2 cellular contexts compared by ENCODE assay signal in the genomic region with DNA sequence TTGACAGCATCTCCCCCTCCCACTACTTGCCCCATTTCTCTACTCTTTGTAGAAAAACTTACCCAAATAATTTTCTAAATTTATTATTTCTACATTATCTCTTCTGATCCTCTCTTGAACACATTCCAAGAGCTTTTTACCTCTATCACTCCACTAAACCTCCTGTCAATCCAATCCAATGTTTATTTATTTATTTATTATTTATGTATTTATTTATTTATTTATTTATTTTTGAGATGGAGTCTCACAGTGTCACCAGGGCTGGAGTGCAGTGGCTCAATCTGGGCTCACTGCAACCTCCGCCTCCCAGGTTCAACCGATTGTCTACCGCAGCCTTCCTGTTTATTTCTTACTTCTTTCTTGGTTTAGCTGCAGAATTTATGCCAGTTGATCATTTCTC.
TF ChIP-seq lines count a peak whose summit lies in the region.

No MANE protein-coding gene starts in this region.

TF ChIP-seq in A549, 52 proteins besides CTCF, POLR2A, EP300 and RAD21 (continued from another document):
- TF ChIP-seq, protein P1, sequence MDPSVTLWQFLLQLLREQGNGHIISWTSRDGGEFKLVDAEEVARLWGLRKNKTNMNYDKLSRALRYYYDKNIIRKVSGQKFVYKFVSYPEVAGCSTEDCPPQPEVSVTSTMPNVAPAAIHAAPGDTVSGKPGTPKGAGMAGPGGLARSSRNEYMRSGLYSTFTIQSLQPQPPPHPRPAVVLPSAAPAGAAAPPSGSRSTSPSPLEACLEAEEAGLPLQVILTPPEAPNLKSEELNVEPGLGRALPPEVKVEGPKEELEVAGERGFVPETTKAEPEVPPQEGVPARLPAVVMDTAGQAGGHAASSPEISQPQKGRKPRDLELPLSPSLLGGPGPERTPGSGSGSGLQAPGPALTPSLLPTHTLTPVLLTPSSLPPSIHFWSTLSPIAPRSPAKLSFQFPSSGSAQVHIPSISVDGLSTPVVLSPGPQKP (IDR thresholded peaks at IDR 0.05; ENCODE audit: low read depth, low read length), result no peak
- TF ChIP-seq, protein P2, sequence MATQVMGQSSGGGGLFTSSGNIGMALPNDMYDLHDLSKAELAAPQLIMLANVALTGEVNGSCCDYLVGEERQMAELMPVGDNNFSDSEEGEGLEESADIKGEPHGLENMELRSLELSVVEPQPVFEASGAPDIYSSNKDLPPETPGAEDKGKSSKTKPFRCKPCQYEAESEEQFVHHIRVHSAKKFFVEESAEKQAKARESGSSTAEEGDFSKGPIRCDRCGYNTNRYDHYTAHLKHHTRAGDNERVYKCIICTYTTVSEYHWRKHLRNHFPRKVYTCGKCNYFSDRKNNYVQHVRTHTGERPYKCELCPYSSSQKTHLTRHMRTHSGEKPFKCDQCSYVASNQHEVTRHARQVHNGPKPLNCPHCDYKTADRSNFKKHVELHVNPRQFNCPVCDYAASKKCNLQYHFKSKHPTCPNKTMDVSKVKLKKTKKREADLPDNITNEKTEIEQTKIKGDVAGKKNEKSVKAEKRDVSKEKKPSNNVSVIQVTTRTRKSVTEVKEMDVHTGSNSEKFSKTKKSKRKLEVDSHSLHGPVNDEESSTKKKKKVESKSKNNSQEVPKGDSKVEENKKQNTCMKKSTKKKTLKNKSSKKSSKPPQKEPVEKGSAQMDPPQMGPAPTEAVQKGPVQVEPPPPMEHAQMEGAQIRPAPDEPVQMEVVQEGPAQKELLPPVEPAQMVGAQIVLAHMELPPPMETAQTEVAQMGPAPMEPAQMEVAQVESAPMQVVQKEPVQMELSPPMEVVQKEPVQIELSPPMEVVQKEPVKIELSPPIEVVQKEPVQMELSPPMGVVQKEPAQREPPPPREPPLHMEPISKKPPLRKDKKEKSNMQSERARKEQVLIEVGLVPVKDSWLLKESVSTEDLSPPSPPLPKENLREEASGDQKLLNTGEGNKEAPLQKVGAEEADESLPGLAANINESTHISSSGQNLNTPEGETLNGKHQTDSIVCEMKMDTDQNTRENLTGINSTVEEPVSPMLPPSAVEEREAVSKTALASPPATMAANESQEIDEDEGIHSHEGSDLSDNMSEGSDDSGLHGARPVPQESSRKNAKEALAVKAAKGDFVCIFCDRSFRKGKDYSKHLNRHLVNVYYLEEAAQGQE (IDR thresholded peaks at IDR 0.05), result no peak
- TF ChIP-seq, protein P3, sequence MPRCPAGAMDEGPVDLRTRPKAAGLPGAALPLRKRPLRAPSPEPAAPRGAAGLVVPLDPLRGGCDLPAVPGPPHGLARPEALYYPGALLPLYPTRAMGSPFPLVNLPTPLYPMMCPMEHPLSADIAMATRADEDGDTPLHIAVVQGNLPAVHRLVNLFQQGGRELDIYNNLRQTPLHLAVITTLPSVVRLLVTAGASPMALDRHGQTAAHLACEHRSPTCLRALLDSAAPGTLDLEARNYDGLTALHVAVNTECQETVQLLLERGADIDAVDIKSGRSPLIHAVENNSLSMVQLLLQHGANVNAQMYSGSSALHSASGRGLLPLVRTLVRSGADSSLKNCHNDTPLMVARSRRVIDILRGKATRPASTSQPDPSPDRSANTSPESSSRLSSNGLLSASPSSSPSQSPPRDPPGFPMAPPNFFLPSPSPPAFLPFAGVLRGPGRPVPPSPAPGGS (IDR thresholded peaks at IDR 0.05), result no peak

TF ChIP-seq in HEK293, 187 proteins besides CTCF, POLR2A, EP300 and RAD21 (continued from another document and continues in another):
- TF ChIP-seq, protein P4, sequence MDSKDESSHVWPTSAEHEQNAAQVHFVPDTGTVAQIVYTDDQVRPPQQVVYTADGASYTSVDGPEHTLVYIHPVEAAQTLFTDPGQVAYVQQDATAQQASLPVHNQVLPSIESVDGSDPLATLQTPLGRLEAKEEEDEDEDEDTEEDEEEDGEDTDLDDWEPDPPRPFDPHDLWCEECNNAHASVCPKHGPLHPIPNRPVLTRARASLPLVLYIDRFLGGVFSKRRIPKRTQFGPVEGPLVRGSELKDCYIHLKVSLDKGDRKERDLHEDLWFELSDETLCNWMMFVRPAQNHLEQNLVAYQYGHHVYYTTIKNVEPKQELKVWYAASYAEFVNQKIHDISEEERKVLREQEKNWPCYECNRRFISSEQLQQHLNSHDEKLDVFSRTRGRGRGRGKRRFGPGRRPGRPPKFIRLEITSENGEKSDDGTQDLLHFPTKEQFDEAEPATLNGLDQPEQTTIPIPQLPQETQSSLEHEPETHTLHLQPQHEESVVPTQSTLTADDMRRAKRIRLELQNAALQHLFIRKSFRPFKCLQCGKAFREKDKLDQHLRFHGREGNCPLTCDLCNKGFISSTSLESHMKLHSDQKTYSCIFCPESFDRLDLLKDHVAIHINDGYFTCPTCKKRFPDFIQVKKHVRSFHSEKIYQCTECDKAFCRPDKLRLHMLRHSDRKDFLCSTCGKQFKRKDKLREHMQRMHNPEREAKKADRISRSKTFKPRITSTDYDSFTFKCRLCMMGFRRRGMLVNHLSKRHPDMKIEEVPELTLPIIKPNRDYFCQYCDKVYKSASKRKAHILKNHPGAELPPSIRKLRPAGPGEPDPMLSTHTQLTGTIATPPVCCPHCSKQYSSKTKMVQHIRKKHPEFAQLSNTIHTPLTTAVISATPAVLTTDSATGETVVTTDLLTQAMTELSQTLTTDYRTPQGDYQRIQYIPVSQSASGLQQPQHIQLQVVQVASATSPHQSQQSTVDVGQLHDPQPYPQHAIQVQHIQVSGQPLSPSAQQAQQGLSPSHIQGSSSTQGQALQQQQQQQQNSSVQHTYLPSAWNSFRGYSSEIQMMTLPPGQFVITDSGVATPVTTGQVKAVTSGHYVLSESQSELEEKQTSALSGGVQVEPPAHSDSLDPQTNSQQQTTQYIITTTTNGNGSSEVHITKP (tag by site-specific recombination; IDR thresholded peaks at IDR 0.05), result no peak
- TF ChIP-seq ZNF211 (tag by site-specific recombination; IDR thresholded peaks at IDR 0.05; ENCODE audit: low read depth) (no peak), ZBTB8A (tag by site-specific recombination; IDR thresholded peaks at IDR 0.05) (peak; percentile 75), MZF1 (tag by site-specific recombination; IDR thresholded peaks at IDR 0.05; ENCODE audit: borderline replicate concordance) (peak; percentile 23; the same call in 1 of the 2 replicates), GLIS2 (tag by site-specific recombination; IDR thresholded peaks at IDR 0.05) (no peak), ZNF555 (tag by site-specific recombination; conservative IDR thresholded peaks at IDR 0.05) (peak; percentile 85), ZNF510 (tag by site-specific recombination; IDR thresholded peaks at IDR 0.05; ENCODE audit: insufficient replicate concordance) (peak; percentile 76), ZNF529 (tag by site-specific recombination; IDR thresholded peaks at IDR 0.05; ENCODE audit: insufficient replicate concordance) (peak; percentile 34), ZNF274 (IDR thresholded peaks at IDR 0.05; ENCODE audit: low read length) (no peak), ZNF274 (tag by site-specific recombination; IDR thresholded peaks at IDR 0.05; ENCODE audit: borderline replicate concordance) (no peak), ZNF140 (tag by site-specific recombination; IDR thresholded peaks at IDR 0.05) (peak; percentile 96; the same call in 1 of the 2 replicates), FEZF1 (tag by site-specific recombination; IDR thresholded peaks at IDR 0.05) (no peak), ZBTB21 (tag by site-specific recombination; IDR thresholded peaks at IDR 0.05) (0 out of 2 replicates have a peak, but pooled peaks have one; percentile 49), ZNF311 (tag by site-specific recombination; IDR thresholded peaks at IDR 0.05; ENCODE audit: borderline replicate concordance) (no peak), MEIS1 (CRISPR knock-in tag; IDR thresholded peaks at IDR 0.05; ENCODE audit: borderline replicate concordance) (no peak), ZNF19 (tag by site-specific recombination; IDR thresholded peaks at IDR 0.05; ENCODE audit: low read depth) (0 out of 2 replicates have a peak, but pooled peaks have one; percentile 37), ZNF433 (tag by site-specific recombination; IDR thresholded peaks at IDR 0.05; ENCODE audit: low read depth) (peak; percentile 91), ZBTB7A (tag by site-specific recombination; IDR thresholded peaks at IDR 0.05; ENCODE audit: low read depth) (no peak), ZNF791 (tag by site-specific recombination; IDR thresholded peaks at IDR 0.05) (0 out of 2 replicates have a peak, but pooled peaks have one; percentile 25), ZNF707 (tag by site-specific recombination; IDR thresholded peaks at IDR 0.05) (no peak), ZNF76 (tag by site-specific recombination; IDR thresholded peaks at IDR 0.05; ENCODE audit: borderline replicate concordance, low read depth) (no peak), ZSCAN30 (tag by site-specific recombination; IDR thresholded peaks at IDR 0.05) (no peak), ZNF629 (tag by site-specific recombination; IDR thresholded peaks at IDR 0.05) (0 out of 2 replicates have a peak, but pooled peaks have one; percentile 13), RBAK (tag by site-specific recombination; IDR thresholded peaks at IDR 0.05) (no peak), ZNF426 (tag by site-specific recombination; IDR thresholded peaks at IDR 0.05) (peak; percentile 88), ZNF560 (tag by site-specific recombination; IDR thresholded peaks at IDR 0.05; ENCODE audit: borderline replicate concordance) (0 out of 2 replicates have a peak, but pooled peaks have one; percentile 25), BCL11B (tag by site-specific recombination; IDR thresholded peaks at IDR 0.05; ENCODE audit: low read depth) (no peak), ZNF626 (tag by site-specific recombination; IDR thresholded peaks at IDR 0.05) (no peak), ZNF221 (tag by site-specific recombination; IDR thresholded peaks at IDR 0.05; ENCODE audit: borderline replicate concordance) (no peak), ZNF341 (tag by site-specific recombination; IDR thresholded peaks at IDR 0.05; ENCODE audit: low read depth) (peak; percentile 22; the same call in 1 of the 2 replicates)
- TF ChIP-seq, protein P2 (tag by site-specific recombination; IDR thresholded peaks at IDR 0.05), result peak; percentile 78; the same call in 1 of the 2 replicates
- TF ChIP-seq, protein P5, sequence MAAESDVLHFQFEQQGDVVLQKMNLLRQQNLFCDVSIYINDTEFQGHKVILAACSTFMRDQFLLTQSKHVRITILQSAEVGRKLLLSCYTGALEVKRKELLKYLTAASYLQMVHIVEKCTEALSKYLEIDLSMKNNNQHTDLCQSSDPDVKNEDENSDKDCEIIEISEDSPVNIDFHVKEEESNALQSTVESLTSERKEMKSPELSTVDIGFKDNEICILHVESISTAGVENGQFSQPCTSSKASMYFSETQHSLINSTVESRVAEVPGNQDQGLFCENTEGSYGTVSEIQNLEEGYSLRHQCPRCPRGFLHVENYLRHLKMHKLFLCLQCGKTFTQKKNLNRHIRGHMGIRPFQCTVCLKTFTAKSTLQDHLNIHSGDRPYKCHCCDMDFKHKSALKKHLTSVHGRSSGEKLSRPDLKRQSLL (tag by site-specific recombination; IDR thresholded peaks at IDR 0.05), result no peak
- TF ChIP-seq, protein P6, sequence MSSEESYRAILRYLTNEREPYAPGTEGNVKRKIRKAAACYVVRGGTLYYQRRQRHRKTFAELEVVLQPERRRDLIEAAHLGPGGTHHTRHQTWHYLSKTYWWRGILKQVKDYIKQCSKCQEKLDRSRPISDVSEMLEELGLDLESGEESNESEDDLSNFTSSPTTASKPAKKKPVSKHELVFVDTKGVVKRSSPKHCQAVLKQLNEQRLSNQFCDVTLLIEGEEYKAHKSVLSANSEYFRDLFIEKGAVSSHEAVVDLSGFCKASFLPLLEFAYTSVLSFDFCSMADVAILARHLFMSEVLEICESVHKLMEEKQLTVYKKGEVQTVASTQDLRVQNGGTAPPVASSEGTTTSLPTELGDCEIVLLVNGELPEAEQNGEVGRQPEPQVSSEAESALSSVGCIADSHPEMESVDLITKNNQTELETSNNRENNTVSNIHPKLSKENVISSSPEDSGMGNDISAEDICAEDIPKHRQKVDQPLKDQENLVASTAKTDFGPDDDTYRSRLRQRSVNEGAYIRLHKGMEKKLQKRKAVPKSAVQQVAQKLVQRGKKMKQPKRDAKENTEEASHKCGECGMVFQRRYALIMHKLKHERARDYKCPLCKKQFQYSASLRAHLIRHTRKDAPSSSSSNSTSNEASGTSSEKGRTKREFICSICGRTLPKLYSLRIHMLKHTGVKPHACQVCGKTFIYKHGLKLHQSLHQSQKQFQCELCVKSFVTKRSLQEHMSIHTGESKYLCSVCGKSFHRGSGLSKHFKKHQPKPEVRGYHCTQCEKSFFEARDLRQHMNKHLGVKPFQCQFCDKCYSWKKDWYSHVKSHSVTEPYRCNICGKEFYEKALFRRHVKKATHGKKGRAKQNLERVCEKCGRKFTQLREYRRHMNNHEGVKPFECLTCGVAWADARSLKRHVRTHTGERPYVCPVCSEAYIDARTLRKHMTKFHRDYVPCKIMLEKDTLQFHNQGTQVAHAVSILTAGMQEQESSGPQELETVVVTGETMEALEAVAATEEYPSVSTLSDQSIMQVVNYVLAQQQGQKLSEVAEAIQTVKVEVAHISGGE (tag by site-specific recombination; conservative IDR thresholded peaks at IDR 0.05; ENCODE audit: low read depth), result peak; percentile 77
- TF ChIP-seq, protein P7, sequence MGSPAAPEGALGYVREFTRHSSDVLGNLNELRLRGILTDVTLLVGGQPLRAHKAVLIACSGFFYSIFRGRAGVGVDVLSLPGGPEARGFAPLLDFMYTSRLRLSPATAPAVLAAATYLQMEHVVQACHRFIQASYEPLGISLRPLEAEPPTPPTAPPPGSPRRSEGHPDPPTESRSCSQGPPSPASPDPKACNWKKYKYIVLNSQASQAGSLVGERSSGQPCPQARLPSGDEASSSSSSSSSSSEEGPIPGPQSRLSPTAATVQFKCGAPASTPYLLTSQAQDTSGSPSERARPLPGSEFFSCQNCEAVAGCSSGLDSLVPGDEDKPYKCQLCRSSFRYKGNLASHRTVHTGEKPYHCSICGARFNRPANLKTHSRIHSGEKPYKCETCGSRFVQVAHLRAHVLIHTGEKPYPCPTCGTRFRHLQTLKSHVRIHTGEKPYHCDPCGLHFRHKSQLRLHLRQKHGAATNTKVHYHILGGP (tag by site-specific recombination; IDR thresholded peaks at IDR 0.05), result no peak
